ENCODE assay signal across 27 cellular contexts in genomic region chr7:17229257-17229656, GRCh38.
"Had no signal": no experiment of that assay in that cellular context is flagged by ENCODE, and none has a peak within 500 bp of the region (broad histone marks: within the 10 kb centered on the region; RNA-seq: fewer than 3 reads in every experiment).

No MANE protein-coding gene starts in this region.

- H3K27ac Mint-ChIP-seq: nephron; stimulated activated naive B cell treated with anti-CD40 and anti-IgM and Interleukin-4, amounts not matched to agents 10 μg/mL and 1 μg/mL and 100 μg/mL, for 72 hours had no signal

- H3K4me3 Mint-ChIP-seq: naive thymus-derived CD8-positive, alpha-beta T cell; nephron; neural crest cell; stimulated activated naive B cell treated with anti-CD40 and anti-IgM and Interleukin-4, amounts not matched to agents 10 μg/mL and 1 μg/mL and 100 μg/mL, for 72 hours had no signal

- H3K9me3 Mint-ChIP-seq: nephron; stimulated activated naive B cell treated with anti-CD40 and anti-IgM and Interleukin-4, amounts not matched to agents 10 μg/mL and 1 μg/mL and 100 μg/mL, for 72 hours had no signal

- H3K9me3 ChIP-seq: lower lobe of right lung, right atrium auricular region, stomach, testis, thyroid gland, upper lobe of left lung, vagina had no signal

- H3K4me1 Mint-ChIP-seq: nephron had no signal

- H3K4me1 ChIP-seq: lower lobe of right lung, parathyroid adenoma, psoas muscle, stomach, testis, thyroid gland, transverse colon, upper lobe of left lung had no signal

- H2AFZ ChIP-seq: parathyroid adenoma had no signal

- H3K36me3 ChIP-seq: left lung, lower lobe of right lung, right atrium auricular region, stomach, thyroid gland, transverse colon, upper lobe of left lung, vagina had no signal

- DNase-seq: left colon; left lung; lower lobe of right lung; mammary epithelial cell; mesenchymal stem cell; naive thymus-derived CD8-positive, alpha-beta T cell; nucleus accumbens; psoas muscle; stimulated activated CD4-positive, alpha-beta T cell treated with anti-CD3 and anti-CD28 coated beads, Interleukin-12 subunit alpha, Interleukin-12 subunit beta, amount 100 ng/mL, for 4 hours; stimulated activated CD4-positive, alpha-beta T cell treated with anti-CD3 and anti-CD28 coated beads, Interleukin-15, amount 100 ng/mL, for 24 hours; stimulated activated CD4-positive, alpha-beta T cell treated with anti-CD3 and anti-CD28 coated beads, Interleukin-2, amount 100 ng/mL, for 24 hours; stimulated activated CD4-positive, alpha-beta T cell treated with anti-CD3 and anti-CD28 coated beads, Interleukin-4, amount 100 ng/mL, for 1 hour; stimulated activated naive B cell treated with anti-CD40 and anti-IgM and Interleukin-4, amounts not matched to agents 10 μg/mL and 1 μg/mL and 100 μg/mL, for 72 hours; stimulated activated naive CD8-positive, alpha-beta T cell treated with anti-CD3 and anti-CD28 coated beads, Interleukin-15, Interleukin-2, amounts not matched to agents 100 U/mL and 50 U/mL, for 24 hours; stomach; testis; thyroid gland; transverse colon; upper lobe of left lung had no signal

- H3K4me3 ChIP-seq: left lung, lower lobe of right lung, psoas muscle, right atrium auricular region, skin epidermis, stomach, testis, thyroid gland, transverse colon, upper lobe of left lung, vagina had no signal

- H3K79me2 ChIP-seq: parathyroid adenoma had no signal

- H3K27me3 Mint-ChIP-seq: naive thymus-derived CD8-positive, alpha-beta T cell; stimulated activated naive B cell treated with anti-CD40 and anti-IgM and Interleukin-4, amounts not matched to agents 10 μg/mL and 1 μg/mL and 100 μg/mL, for 72 hours had no signal

- H3K27me3 ChIP-seq: left lung, right atrium auricular region, stomach, testis, thyroid gland, transverse colon, vagina had no signal

- H3K36me3 Mint-ChIP-seq: naive thymus-derived CD8-positive, alpha-beta T cell; stimulated activated naive B cell treated with anti-CD40 and anti-IgM and Interleukin-4, amounts not matched to agents 10 μg/mL and 1 μg/mL and 100 μg/mL, for 72 hours had no signal

- H3K27ac ChIP-seq: left lung, lower lobe of right lung, parathyroid adenoma, psoas muscle, skin epidermis, stomach, testis, thyroid gland, transverse colon, upper lobe of left lung, vagina had no signal

- H3K9ac ChIP-seq: parathyroid adenoma had no signal

- FAIRE-seq: keratinocyte had no signal

- ATAC-seq: left colon; left lung; lower lobe of right lung; naive thymus-derived CD8-positive, alpha-beta T cell; psoas muscle; sciatic nerve; stimulated activated naive B cell treated with anti-CD40 and anti-IgM and Interleukin-4, amounts not matched to agents 10 μg/mL and 1 μg/mL and 100 μg/mL, for 72 hours; stimulated activated naive CD8-positive, alpha-beta T cell treated with anti-CD3 and anti-CD28 coated beads, Interleukin-15, Interleukin-2, amounts not matched to agents 100 U/mL and 50 U/mL, for 24 hours had no signal
